Comparison of ENCODE assay signal across 9 cellular contexts in the genomic region with DNA sequence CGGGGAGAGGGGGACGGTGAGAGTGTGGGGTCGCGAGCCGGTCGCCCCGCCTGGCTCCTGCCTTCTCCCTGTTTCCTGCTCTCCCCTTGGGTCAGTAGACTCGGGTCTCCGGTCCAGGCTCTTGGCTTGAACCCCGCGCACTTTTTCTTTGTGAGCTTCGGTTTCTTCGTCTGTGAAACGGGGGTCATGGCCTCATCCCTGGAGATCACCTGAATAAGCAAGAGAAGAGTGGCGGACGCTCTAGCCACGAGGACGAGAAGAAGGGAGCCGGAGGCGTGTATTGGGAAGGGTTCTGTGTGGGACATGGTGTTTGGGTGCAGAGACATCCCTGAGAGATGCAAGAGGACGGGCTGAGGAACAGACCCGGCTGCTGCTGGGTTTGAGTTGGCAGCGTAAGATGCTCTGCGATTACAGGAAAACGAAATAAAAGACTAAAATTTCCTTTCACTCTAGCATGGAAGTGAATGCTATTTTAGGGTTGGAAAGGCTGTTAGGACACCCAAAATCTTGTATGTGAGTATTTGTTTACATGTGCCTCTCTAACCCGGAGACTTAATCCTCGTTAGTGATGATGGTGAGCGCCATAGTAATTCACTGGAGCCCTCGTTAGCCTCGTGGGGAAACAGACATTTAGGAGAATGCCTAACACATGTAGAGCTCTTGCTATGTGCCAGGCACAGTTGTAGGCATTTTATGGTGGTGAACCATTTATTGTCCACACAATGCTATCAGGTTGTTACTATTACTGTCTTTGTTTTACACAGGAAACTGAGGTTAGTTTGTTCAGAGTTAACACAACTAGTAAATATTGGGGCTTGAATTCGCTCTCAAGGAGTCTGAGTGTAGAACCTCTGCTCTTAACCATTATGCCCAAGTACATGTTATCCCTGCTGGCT. TPM values are rescaled to one million over a fixed set of nuclear protein-coding genes. Genes with fewer than 3 reads are reported as not detected.
A peak's percentile ranks its signal among the peaks of the same experiment; 100 is the strongest.
DNase-seq lines count a peak whose midpoint lies in the region; ATAC-seq and TF ChIP-seq lines count a peak whose summit lies in the region.
"Had no signal": no experiment of that assay in that cellular context is flagged by ENCODE, and none has a peak within 500 bp of the region (broad histone marks: within the 10 kb centered on the region; RNA-seq: fewer than 3 reads in every experiment).

No MANE protein-coding gene starts in this region.

- H3K9me3 Mint-ChIP-seq in activated B cell treated with CpG ODN at 0.5 μM for 24 hours, result no peaks in the 10 kb centered on the region
- H3K9me3 Mint-ChIP-seq in stimulated activated memory B cell treated with anti-CD40 and anti-IgM and Interleukin-4, amounts not matched to agents 10 μg/mL and 1 μg/mL and 100 μg/mL, for 72 hours, result no peaks in the 10 kb centered on the region

- ATAC-seq in HG02642 (IDR thresholded peaks at IDR 0.05; ENCODE audit: poor library complexity, unreplicated experiment) (peak; percentile 31), activated B cell treated with CpG ODN at 0.5 μM for 24 hours (ENCODE audit: low read depth) (peak; percentile 1), HG03045 (IDR thresholded peaks at IDR 0.05; ENCODE audit: unreplicated experiment) (no peak), HG02798 (IDR thresholded peaks at IDR 0.05; ENCODE audit: poor library complexity, unreplicated experiment) (no peak)
- no peak for ATAC-seq in stimulated activated memory B cell treated with anti-CD40 and anti-IgM and Interleukin-4, amounts not matched to agents 10 μg/mL and 1 μg/mL and 100 μg/mL, for 72 hours

- intact Hi-C loops in activated B cell treated with CpG ODN at 0.5 μM for 24 hours (cut with micrococcal nuclease), result loop anchor here (1.0 to 5.0 kb wide), 9 partner anchors 16 to 206 kb away; partner anchors contain the start of genes CDIPT, INO80E and PAGR1

- H3K4me1 Mint-ChIP-seq in activated B cell treated with CpG ODN at 0.5 μM for 24 hours, result peaks cover 30% of the 10 kb centered on the region
- H3K4me1 Mint-ChIP-seq in stimulated activated memory B cell treated with anti-CD40 and anti-IgM and Interleukin-4, amounts not matched to agents 10 μg/mL and 1 μg/mL and 100 μg/mL, for 72 hours, result peaks cover 21% of the 10 kb centered on the region

- no peak for TF ChIP-seq CTCF in DOHH2 (IDR thresholded peaks at IDR 0.05; ENCODE audit: low read depth, low read length, poor library complexity, severe bottlenecking)
- no peak for TF ChIP-seq CTCF in activated B cell treated with CpG ODN at 0.5 μM for 24 hours (IDR thresholded peaks at IDR 0.05)

- peak overlapping the region; percentile 93 for H3K27ac Mint-ChIP-seq in activated B cell treated with CpG ODN at 0.5 μM for 24 hours
- peak overlapping the region; percentile 85 for H3K27ac Mint-ChIP-seq in stimulated activated memory B cell treated with anti-CD40 and anti-IgM and Interleukin-4, amounts not matched to agents 10 μg/mL and 1 μg/mL and 100 μg/mL, for 72 hours

- H3K4me1 ChIP-seq in DOHH2 (ENCODE audit: control insufficient read depth, low read length), result peaks cover 33% of the 10 kb centered on the region
- no peaks in the 10 kb centered on the region for H3K4me1 ChIP-seq in iPS DF 6.9 (ENCODE audit: control insufficient read depth, insufficient read depth, low read length)

- H4K20me1 ChIP-seq in DOHH2 (ENCODE audit: control insufficient read depth, insufficient read depth, low read depth, low read length), result peaks cover 19% of the 10 kb centered on the region; the same call in 1 of the 2 replicates

- H3K4me3 Mint-ChIP-seq in activated B cell treated with CpG ODN at 0.5 μM for 24 hours, result peak overlapping the region; percentile 98
- H3K4me3 Mint-ChIP-seq in stimulated activated memory B cell treated with anti-CD40 and anti-IgM and Interleukin-4, amounts not matched to agents 10 μg/mL and 1 μg/mL and 100 μg/mL, for 72 hours, result peak overlapping the region; percentile 85

- WGBS in iPS DF 6.9 (ENCODE audit: insufficient coverage, insufficient read length), result no CpG with 5 or more reads among the region's 31 CpGs

- peak overlapping the region; percentile 87 for H3K4me2 ChIP-seq in DOHH2 (ENCODE audit: low read length)

- H3K27me3 ChIP-seq in DOHH2 (ENCODE audit: control insufficient read depth, low read length) (no peaks in the 10 kb centered on the region), iPS DF 6.9 (ENCODE audit: control insufficient read depth, insufficient read depth, low read length) (no peaks in the 10 kb centered on the region)

- H3K9me3 ChIP-seq in DOHH2 (ENCODE audit: control insufficient read depth, insufficient read depth, low read length), result no peaks in the 10 kb centered on the region
- no peaks in the 10 kb centered on the region for H3K9me3 ChIP-seq in iPS DF 6.9 (ENCODE audit: control insufficient read depth, insufficient read depth, low read length)

- peaks cover 57% of the 10 kb centered on the region for H3K79me2 ChIP-seq in DOHH2 (ENCODE audit: control insufficient read depth, low read length)

- H3K27me3 Mint-ChIP-seq in activated B cell treated with CpG ODN at 0.5 μM for 24 hours, result no peaks in the 10 kb centered on the region
- no peaks in the 10 kb centered on the region for H3K27me3 Mint-ChIP-seq in stimulated activated memory B cell treated with anti-CD40 and anti-IgM and Interleukin-4, amounts not matched to agents 10 μg/mL and 1 μg/mL and 100 μg/mL, for 72 hours

- H3K27ac ChIP-seq in DOHH2 (ENCODE audit: low read depth, low read length) (peak overlapping the region; percentile 61), iPS DF 6.9 (ENCODE audit: low read length) (no peak overlapping the region)

- no peaks in the 10 kb centered on the region; the same call in 1 of the 2 replicates for H3F3A ChIP-seq in DOHH2 (ENCODE audit: control insufficient read depth, insufficient read depth)

- no peak for DNase-seq in activated B cell treated with CpG ODN at 0.5 μM for 24 hours
- DNase-seq in iPS DF 6.9 (ENCODE audit: low read depth, low spot score), result no peak
- no peak for DNase-seq in inferior parietal cortex (ENCODE audit: extremely low spot score)

- no peaks in the 10 kb centered on the region for H3K9me2 ChIP-seq in DOHH2 (replicated peaks; ENCODE audit: control insufficient read depth, low read length)

- CTCF ChIA-PET in activated B cell treated with CpG ODN at 0.5 μM for 24 hours (lab: Charles Lee), result interaction anchor here (0.8 to 3.4 kb wide), 9 partner anchors 11 to 240 kb away, joined by 3 to 24 read pairs (median 4); partner anchors contain the start of gene PAGR1

- POLR2A ChIA-PET in activated B cell treated with CpG ODN at 0.5 μM for 24 hours (lab: Charles Lee), result interaction anchor here (0.6 to 3.0 kb wide), 19 partner anchors 11 to 1319 kb away, joined by 3 to 58 read pairs (median 6); partner anchors contain the start of genes ALDOA, DCTPP1, KCTD13 and MAZ

- peaks cover 6% of the 10 kb centered on the region for H3K36me3 Mint-ChIP-seq in activated B cell treated with CpG ODN at 0.5 μM for 24 hours (ENCODE audit: low read depth)
- H3K36me3 Mint-ChIP-seq in stimulated activated memory B cell treated with anti-CD40 and anti-IgM and Interleukin-4, amounts not matched to agents 10 μg/mL and 1 μg/mL and 100 μg/mL, for 72 hours, result peaks cover 7% of the 10 kb centered on the region

- peak overlapping the region; percentile 91 for H3K4me3 ChIP-seq in DOHH2 (ENCODE audit: low read length)
- peak overlapping the region; percentile 86 for H3K4me3 ChIP-seq in iPS DF 6.9 (ENCODE audit: low read length)

- H3K36me3 ChIP-seq in DOHH2 (ENCODE audit: control insufficient read depth, low read length) (peaks cover 55% of the 10 kb centered on the region), iPS DF 6.9 (ENCODE audit: control insufficient read depth, insufficient read depth, low read length) (no peaks in the 10 kb centered on the region)

RNA-seq across cellular contexts. Expression of gene KIF22, which starts 0.6 kb away (rescaled TPM):
- 33.1 and 40.1 TPM in 2 replicates for total RNA-seq in activated B cell treated with CpG ODN at 0.5 μM for 24 hours

RNA-seq across cellular contexts. Expression of gene ZG16, which starts 13.1 kb away (rescaled TPM):
- not detected in 2 replicates for total RNA-seq in activated B cell treated with CpG ODN at 0.5 μM for 24 hours
- total RNA-seq: SK-MEL-5 had no signal

RNA-seq across cellular contexts. Expression of gene MAZ, which starts 15.1 kb away (rescaled TPM):
- total RNA-seq in activated B cell treated with CpG ODN at 0.5 μM for 24 hours, result 172 and 187 TPM in 2 replicates

RNA-seq across cellular contexts. Expression of gene PRRT2, which starts 20.8 kb away (rescaled TPM):
- total RNA-seq in activated B cell treated with CpG ODN at 0.5 μM for 24 hours, result 0.11 and 0.54 TPM in 2 replicates
- total RNA-seq: SK-MEL-5 had no signal

RNA-seq across cellular contexts. Expression of gene PAGR1, which starts 24.8 kb away (rescaled TPM):
- 18.6 and 20.3 TPM in 2 replicates for total RNA-seq in activated B cell treated with CpG ODN at 0.5 μM for 24 hours

Comparison
In these comparisons a context has a peak if more than half of its experiments do, and no peak if none do; other contexts are left out.
1. ATAC-seq: peak in HG02642 (single experiment) and activated B cell treated with CpG ODN at 0.5 μM for 24 hours (single experiment); none in stimulated activated memory B cell treated with anti-CD40 and anti-IgM and Interleukin-4, amounts not matched to agents 10 μg/mL and 1 μg/mL and 100 μg/mL, for 72 hours (single experiment), HG03045 (single experiment) and HG02798 (single experiment).